ENCODE assay signal across 19 cellular contexts in genomic region chr19:42152285-42152684, GRCh38. TPM values are rescaled to one million over a fixed set of nuclear protein-coding genes. Genes with fewer than 3 reads are reported as not detected.
"Had no signal": no experiment of that assay in that cellular context is flagged by ENCODE, and none has a peak within 500 bp of the region (broad histone marks: within the 10 kb centered on the region; RNA-seq: fewer than 3 reads in every experiment).

No MANE protein-coding gene starts in this region.

- H3K4me1 ChIP-seq: esophagus muscularis mucosa, gastrocnemius medialis, right atrium auricular region had no signal

- H3K4me3 ChIP-seq: esophagus muscularis mucosa, gastrocnemius medialis, hepatocyte, lung, right atrium auricular region, smooth muscle cell had no signal

- H3K36me3 Mint-ChIP-seq: naive B cell, type B pancreatic cell had no signal

- DNase-seq: effector memory CD4-positive, alpha-beta T cell; gastrocnemius medialis; kidney; left cardiac atrium; left ventricle myocardium superior; mesenchymal stem cell; midbrain; naive B cell; nucleus accumbens; stimulated activated CD4-positive, alpha-beta T cell treated with anti-CD3 and anti-CD28 coated beads, Interleukin-2, amount 100 ng/mL, for 48 hours; stimulated activated naive CD4-positive, alpha-beta T cell treated with Interleukin-2 at 50 U/mL for 16 hours had no signal

- H2AFZ ChIP-seq: hepatocyte had no signal

- H3K27me3 Mint-ChIP-seq: naive B cell had no signal

- H3K4me3 Mint-ChIP-seq: nephron, type B pancreatic cell had no signal

- H3K9me3 ChIP-seq: esophagus muscularis mucosa, gastrocnemius medialis, right atrium auricular region had no signal

- H3K27ac ChIP-seq: epithelial cell of prostate, esophagus muscularis mucosa, gastrocnemius medialis, hepatocyte, right atrium auricular region had no signal

- H3K9me3 Mint-ChIP-seq: naive B cell, nephron, type B pancreatic cell had no signal

- ATAC-seq: gastrocnemius medialis, left cardiac atrium, left ventricle myocardium superior had no signal

- H3K79me2 ChIP-seq: hepatocyte had no signal

- H3K36me3 ChIP-seq: esophagus muscularis mucosa, gastrocnemius medialis, right atrium auricular region had no signal

- H3K4me2 ChIP-seq: hepatocyte, smooth muscle cell had no signal

- H3K27ac Mint-ChIP-seq: nephron, type B pancreatic cell had no signal

RNA-seq across cellular contexts. Expression of gene POU2F2, which starts 20.0 kb away (rescaled TPM):
- total RNA-seq: hepatocyte had no signal
